In the genomic region with DNA sequence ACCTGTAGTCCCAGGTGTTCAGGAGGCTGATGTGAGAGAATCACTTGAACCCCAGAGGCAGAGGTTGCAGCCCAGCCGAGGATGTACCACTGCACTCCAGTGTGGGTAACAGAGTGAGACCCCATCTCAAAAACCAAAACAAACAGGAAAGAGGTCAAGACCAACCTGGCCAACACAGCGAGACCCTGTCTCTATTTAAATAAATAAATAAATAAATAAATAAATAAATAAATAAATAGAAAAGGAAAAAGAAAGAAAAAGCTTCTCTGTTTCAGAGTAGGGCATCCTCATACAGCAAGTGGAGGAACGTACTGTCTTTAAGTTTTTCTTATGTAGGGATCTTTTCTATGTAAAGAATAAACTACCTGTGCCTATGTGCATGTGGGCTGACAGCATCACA, we compare ENCODE assay signal across 16 cellular contexts.
"Had no signal": no experiment of that assay in that cellular context is flagged by ENCODE, and none has a peak within 500 bp of the region (broad histone marks: within the 10 kb centered on the region; RNA-seq: fewer than 3 reads in every experiment).

No MANE protein-coding gene starts in this region.

- H3K27ac ChIP-seq: breast epithelium, gastrocnemius medialis, lower lobe of right lung, neutrophil, upper lobe of left lung had no signal

- H3K4me3 Mint-ChIP-seq: endodermal cell had no signal

- H3K27ac Mint-ChIP-seq: endodermal cell had no signal

- H3K27me3 ChIP-seq: breast epithelium, gastrocnemius medialis, heart right ventricle, neutrophil, upper lobe of left lung had no signal

- ATAC-seq: gastrocnemius medialis; heart right ventricle; left colon; lower lobe of right lung; right cardiac atrium; stimulated activated naive CD8-positive, alpha-beta T cell treated with anti-CD3 and anti-CD28 coated beads, Interleukin-15, Interleukin-2, amounts not matched to agents 100 U/mL and 50 U/mL, for 24 hours had no signal

- H3K4me3 ChIP-seq: breast epithelium, gastrocnemius medialis, lower lobe of right lung, smooth muscle cell, upper lobe of left lung had no signal

- H3K4me2 ChIP-seq: smooth muscle cell had no signal

- DNase-seq: activated CD4-positive, alpha-beta T cell treated with anti-CD3 and anti-CD28 coated beads, Interleukin-2, amount 50 U/mL, for 1 hour; activated CD8-positive, alpha-beta memory T cell treated with anti-CD3 and anti-CD28 coated beads for 24 hours; activated naive CD4-positive, alpha-beta T cell; aorta; endodermal cell; erythroblast; gastrocnemius medialis; heart right ventricle; left colon; lower lobe of right lung; right cardiac atrium; stimulated activated naive CD8-positive, alpha-beta T cell treated with anti-CD3 and anti-CD28 coated beads, Interleukin-15, Interleukin-2, amounts not matched to agents 100 U/mL and 50 U/mL, for 24 hours; upper lobe of left lung had no signal

- H3K36me3 ChIP-seq: breast epithelium, gastrocnemius medialis, lower lobe of right lung, upper lobe of left lung had no signal

- H3K9me3 ChIP-seq: breast epithelium, gastrocnemius medialis, neutrophil had no signal
